ENCODE assay signal across 27 cellular contexts in the genomic region with DNA sequence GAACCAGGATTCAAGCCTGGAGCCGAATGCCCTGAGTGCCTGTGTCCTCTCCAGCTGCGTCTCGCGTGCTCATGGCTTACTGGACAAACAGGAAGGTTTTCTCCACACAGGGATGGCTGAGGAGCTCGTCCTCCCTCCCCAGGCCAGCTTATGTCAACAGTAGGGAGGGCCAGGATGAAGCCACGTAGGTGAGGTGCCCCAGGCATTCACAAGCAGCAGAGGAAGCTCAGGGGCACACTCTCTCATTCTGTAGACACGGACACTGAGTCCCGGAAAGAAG. TPM values are rescaled to one million over a fixed set of nuclear protein-coding genes. Genes with fewer than 3 reads are reported as not detected.
"Had no signal": no experiment of that assay in that cellular context is flagged by ENCODE, and none has a peak within 500 bp of the region (broad histone marks: within the 10 kb centered on the region; RNA-seq: fewer than 3 reads in every experiment).

No MANE protein-coding gene starts in this region.

- ATAC-seq: activated naive CD4-positive, alpha-beta T cell treated with anti-CD3 and anti-CD28 coated beads, Interleukin-2, amount 50 U/mL, for 72 hours; activated T-cell treated with anti-CD3 and anti-CD28 coated beads, Interleukin-2, amount 50 U/mL, for 72 hours; foreskin keratinocyte; stimulated activated naive B cell treated with anti-CD40 and anti-IgM and Interleukin-4, amounts not matched to agents 10 μg/mL and 1 μg/mL and 100 μg/mL, for 72 hours had no signal

- FAIRE-seq: bronchial epithelial cell had no signal

- H3K36me3 ChIP-seq: esophagus muscularis mucosa, heart left ventricle, right atrium auricular region, thyroid gland had no signal

- H3K9ac ChIP-seq: parathyroid adenoma had no signal

- H3K9me3 ChIP-seq: thyroid gland had no signal

- H2AFZ ChIP-seq: parathyroid adenoma had no signal

- DNase-seq: activated CD4-positive, alpha-beta T cell treated with anti-CD3 and anti-CD28 coated beads for 4 hours; activated CD4-positive, alpha-beta T cell treated with anti-CD3 and anti-CD28 coated beads, Interleukin-2, amount 50 U/mL, for 4 hours; activated naive CD4-positive, alpha-beta T cell; activated T-cell treated with anti-CD3 and anti-CD28 coated beads for 4 hours; activated T-cell treated with anti-CD3 and anti-CD28 coated beads, Interleukin-2, amount 50 U/mL, for 72 hours; anterior cingulate cortex; endodermal cell; foreskin keratinocyte; heart left ventricle; hypothalamus; immature natural killer cell; naive B cell; nephron progenitor cell; stimulated activated CD4-positive, alpha-beta T cell treated with anti-CD3 and anti-CD28 coated beads, Interleukin-15, amount 100 ng/mL, for 24 hours; stimulated activated CD4-positive, alpha-beta T cell treated with anti-CD3 and anti-CD28 coated beads, Interleukin-2, amount 100 ng/mL, for 24 hours; stimulated activated naive B cell treated with anti-CD40 and anti-IgM and Interleukin-4, amounts not matched to agents 10 μg/mL and 1 μg/mL and 100 μg/mL, for 72 hours; stomach; thyroid gland had no signal

- H3K4me3 ChIP-seq: esophagus muscularis mucosa, heart left ventricle, right atrium auricular region, stomach, thyroid gland had no signal

- H3K4me1 ChIP-seq: esophagus muscularis mucosa, foreskin keratinocyte, heart left ventricle, parathyroid adenoma, right atrium auricular region, stomach, thyroid gland had no signal

- H3K9me3 Mint-ChIP-seq: activated naive CD4-positive, alpha-beta T cell treated with anti-CD3 and anti-CD28 coated beads, Interleukin-2, amount 50 U/mL, for 72 hours; central memory CD8-positive, alpha-beta T cell; immature natural killer cell; T-helper 2 cell treated with Interferon-gamma antibody and Interleukin-4, amounts not matched to agents 5 μg/mL and 100 μg/mL, for 36 hours had no signal

- H3K79me2 ChIP-seq: parathyroid adenoma had no signal

- H3K27ac Mint-ChIP-seq: activated naive CD4-positive, alpha-beta T cell treated with anti-CD3 and anti-CD28 coated beads, Interleukin-2, amount 50 U/mL, for 72 hours; activated T-cell treated with anti-CD3 and anti-CD28 coated beads, Interleukin-2, amount 50 U/mL, for 72 hours; dendritic cell treated with granulocyte-macrophage colony-stimulating factor and Interleukin-4, amounts not matched to agents 40 ng/mL and 50 ng/mL, for 4 days; endodermal cell; immature natural killer cell; mesothelial cell of epicardium; nephron progenitor cell; stimulated activated naive B cell treated with anti-CD40 and anti-IgM and Interleukin-4, amounts not matched to agents 10 μg/mL and 1 μg/mL and 100 μg/mL, for 72 hours; T-helper 2 cell treated with Interferon-gamma antibody and Interleukin-4, amounts not matched to agents 5 μg/mL and 100 μg/mL, for 36 hours had no signal

- H3K4me1 Mint-ChIP-seq: central memory CD8-positive, alpha-beta T cell; endodermal cell; mesothelial cell of epicardium had no signal

- H3K4me3 Mint-ChIP-seq: activated T-cell treated with anti-CD3 and anti-CD28 coated beads, Interleukin-2, amount 50 U/mL, for 72 hours; central memory CD8-positive, alpha-beta T cell; dendritic cell treated with granulocyte-macrophage colony-stimulating factor and Interleukin-4, amounts not matched to agents 40 ng/mL and 50 ng/mL, for 4 days; endodermal cell; immature natural killer cell; mesothelial cell of epicardium; naive B cell; nephron progenitor cell; stimulated activated naive B cell treated with anti-CD40 and anti-IgM and Interleukin-4, amounts not matched to agents 10 μg/mL and 1 μg/mL and 100 μg/mL, for 72 hours; T-helper 2 cell treated with Interferon-gamma antibody and Interleukin-4, amounts not matched to agents 5 μg/mL and 100 μg/mL, for 36 hours had no signal

- H3K27me3 ChIP-seq: foreskin keratinocyte, heart left ventricle, right atrium auricular region, thyroid gland had no signal

- H3K27ac ChIP-seq: esophagus muscularis mucosa, foreskin keratinocyte, heart left ventricle, parathyroid adenoma, right atrium auricular region, stomach, thyroid gland had no signal

- H3K36me3 Mint-ChIP-seq: activated naive CD4-positive, alpha-beta T cell treated with anti-CD3 and anti-CD28 coated beads, Interleukin-2, amount 50 U/mL, for 72 hours; immature natural killer cell; mesothelial cell of epicardium; naive B cell; stimulated activated naive B cell treated with anti-CD40 and anti-IgM and Interleukin-4, amounts not matched to agents 10 μg/mL and 1 μg/mL and 100 μg/mL, for 72 hours had no signal

RNA-seq across cellular contexts. Expression of gene TRPV4, which starts 49.3 kb away (rescaled TPM):
- total RNA-seq: activated naive CD4-positive, alpha-beta T cell treated with anti-CD3 and anti-CD28 coated beads, Interleukin-2, amount 50 U/mL, for 72 hours; activated T-cell treated with anti-CD3 and anti-CD28 coated beads, Interleukin-2, amount 50 U/mL, for 72 hours had no signal
- polyA plus RNA-seq: immature natural killer cell had no signal
